17 cellular contexts compared by ENCODE assay signal in the genomic region with DNA sequence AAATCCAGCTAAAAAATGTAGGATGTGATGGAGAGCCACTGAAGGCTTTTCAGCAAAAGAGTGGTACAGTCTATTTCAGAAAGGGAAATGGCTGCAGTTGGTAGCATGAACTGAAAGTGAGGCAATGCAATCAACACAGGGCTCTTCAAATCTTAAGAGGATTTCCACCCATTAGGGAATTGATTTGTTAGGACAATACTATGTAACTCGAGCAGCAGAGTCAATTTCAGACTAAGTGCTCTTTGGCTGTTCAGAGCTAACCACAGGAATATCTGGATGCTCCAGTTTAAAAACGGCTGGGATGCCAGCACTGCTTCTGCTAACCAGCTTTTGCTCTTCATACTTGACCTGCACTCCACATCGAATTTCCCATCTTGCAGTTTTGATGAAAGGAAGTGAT.
DNase-seq lines count a peak whose midpoint lies in the region; ATAC-seq and TF ChIP-seq lines count a peak whose summit lies in the region.
"Had no signal": no experiment of that assay in that cellular context is flagged by ENCODE, and none has a peak within 500 bp of the region (broad histone marks: within the 10 kb centered on the region; RNA-seq: fewer than 3 reads in every experiment).

No MANE protein-coding gene starts in this region.

- DNase-seq in AG10803 (ENCODE audit: low read depth) (peak; percentile 11), NCI-H1092 (lab: John Stamatoyannopoulos, UW) (peak; percentile 47), NCI-H2227 treated with DMSO at 0.1 percent for 48 hours (lab: John Stamatoyannopoulos, UW) (peak; percentile 49), choroid plexus epithelial cell (ENCODE audit: low read depth) (peak; percentile 12), pons (ENCODE audit: low spot score) (no peak), middle frontal gyrus (ENCODE audit: extremely low spot score, low spot score) (no peak), iPS-NIHi11 (ENCODE audit: low spot score) (no peak)
- DNase-seq: activated CD4-positive, alpha-beta T cell treated with anti-CD3 and anti-CD28 coated beads for 48 hours; activated naive CD4-positive, alpha-beta T cell treated with anti-CD3 and anti-CD28 coated beads, Interleukin-2, amount 50 U/mL, for 16 hours; body of pancreas; GDM1; GM23248; heart right ventricle; SJCRH30; stimulated activated CD4-positive, alpha-beta T cell treated with anti-CD3 and anti-CD28 coated beads, Interleukin-2, amount 100 ng/mL, for 48 hours had no signal

- ATAC-seq in GM21515 (IDR thresholded peaks at IDR 0.05; ENCODE audit: unreplicated experiment) = no peak
- ATAC-seq: body of pancreas, esophagus mucosa, heart right ventricle had no signal

- no peak for TF ChIP-seq CTCF in AG10803 (conservative IDR thresholded peaks at IDR 0.05; ENCODE audit: low read length)
- TF ChIP-seq CTCF in choroid plexus epithelial cell (conservative IDR thresholded peaks at IDR 0.05; ENCODE audit: low read depth, low read length) = no peak

- no peak overlapping the region for H3K4me3 ChIP-seq in AG10803 (ENCODE audit: low read length)
- no peak overlapping the region for H3K4me3 ChIP-seq in choroid plexus epithelial cell (ENCODE audit: low read depth, low read length)
- H3K4me3 ChIP-seq: body of pancreas, GM23248, heart right ventricle, SJCRH30 had no signal

Comparison
In these comparisons a context has a peak if more than half of its experiments do, and no peak if none do; other contexts are left out.
1. DNase-seq: peak in AG10803 (single experiment), NCI-H1092 (single experiment), NCI-H2227 treated with DMSO at 0.1 percent for 48 hours (single experiment) and choroid plexus epithelial cell (single experiment); none in pons (single experiment), middle frontal gyrus (single experiment) and iPS-NIHi11 (single experiment).